In the genomic region with DNA sequence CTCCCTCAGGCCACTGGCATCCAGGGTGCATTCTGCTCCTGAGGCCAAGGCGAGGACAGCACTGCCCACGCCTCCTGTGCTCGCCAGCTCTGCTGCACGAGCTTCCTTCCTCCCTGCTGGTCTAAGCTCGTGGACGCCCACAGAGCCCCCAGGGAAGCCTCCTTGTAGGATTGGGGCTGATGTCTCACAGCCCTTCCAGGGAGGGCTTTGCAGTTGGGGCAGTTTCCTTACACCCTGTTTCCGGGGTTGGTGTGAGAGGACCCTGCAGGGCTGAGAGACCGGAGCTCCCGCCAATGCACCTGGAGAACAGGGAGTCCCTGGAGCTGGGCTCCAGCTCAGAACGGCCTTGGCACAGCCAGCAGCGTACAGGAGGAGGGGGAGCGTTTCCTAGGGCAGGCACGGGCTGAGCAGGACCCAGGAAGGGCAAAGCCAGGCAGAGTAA, we compare ENCODE assay signal across 22 cellular contexts.
DNase-seq lines count a peak whose midpoint lies in the region; ATAC-seq and TF ChIP-seq lines count a peak whose summit lies in the region.
"Had no signal": no experiment of that assay in that cellular context is flagged by ENCODE, and none has a peak within 500 bp of the region (broad histone marks: within the 10 kb centered on the region; RNA-seq: fewer than 3 reads in every experiment).

No MANE protein-coding gene starts in this region.

- ATAC-seq in sciatic nerve, result peak; percentile 54
- ATAC-seq in HG02678 (IDR thresholded peaks at IDR 0.05; ENCODE audit: unreplicated experiment), result no peak
- ATAC-seq: activated T-cell treated with anti-CD3 and anti-CD28 coated beads, Interleukin-2, amount 50 U/mL, for 72 hours; T-helper 17 cell had no signal

- DNase-seq in NCI-H1092 (lab: John Stamatoyannopoulos, UW) (peak; percentile 40), islet precursor cell (peak; percentile 41), sciatic nerve (ENCODE audit: low spot score) (no peak)
- DNase-seq in activated T-cell treated with anti-CD3 and anti-CD28 coated beads, Interleukin-2, amount 50 U/mL, for 48 hours, result no peak
- DNase-seq in activated naive CD4-positive, alpha-beta T cell treated with Interleukin-2 at 50 U/mL for 16 hours, result no peak
- DNase-seq: activated CD4-positive, alpha-beta T cell treated with anti-CD3 and anti-CD28 coated beads for 4 hours; activated naive CD4-positive, alpha-beta T cell treated with anti-CD3 and anti-CD28 coated beads, Interleukin-2, amount 10 ng/mL, durations not matched to agents 7 days and 5 days; activated T-cell treated with anti-CD3 and anti-CD28 coated beads, Interleukin-2, amount 50 U/mL, for 72 hours; CD4-positive, CD25-positive, alpha-beta regulatory T cell; cortex of kidney; DMS 273 treated with DMSO at 0.1 percent for 48 hours; endodermal cell; HCEC 1CT; NCI-H1417 treated with DMSO at 0.1 percent for 48 hours; nephron progenitor cell; stimulated activated CD8-positive, alpha-beta memory T cell treated with anti-CD3 and anti-CD28 coated beads, Interleukin-4, amount 100 ng/mL, for 48 hours; T-helper 17 cell had no signal

- no peak for TF ChIP-seq CTCF in C4-2B (conservative IDR thresholded peaks at IDR 0.05)

- peak overlapping the region; percentile 87 for H3K27ac ChIP-seq in C4-2B
- H3K27ac ChIP-seq: cardiac muscle cell, esophagus muscularis mucosa, hepatocyte had no signal

- intact Hi-C loops in sciatic nerve (cut with DNase I), result no loop called here

Comparison
In these comparisons a context has a peak if more than half of its experiments do, and no peak if none do; other contexts are left out.
1. DNase-seq: peak in NCI-H1092 (single experiment) and islet precursor cell (single experiment); none in sciatic nerve (single experiment), activated T-cell treated with anti-CD3 and anti-CD28 coated beads, Interleukin-2, amount 50 U/mL, for 48 hours (0 of 2) and activated naive CD4-positive, alpha-beta T cell treated with Interleukin-2 at 50 U/mL for 16 hours (single experiment).